Comparison of ENCODE assay signal across 9 cellular contexts in genomic region chr2:108184421-108184820, GRCh38. TPM values are rescaled to one million over a fixed set of nuclear protein-coding genes. Genes with fewer than 3 reads are reported as not detected.
DNase-seq lines count a peak whose midpoint lies in the region; ATAC-seq and TF ChIP-seq lines count a peak whose summit lies in the region.
"Had no signal": no experiment of that assay in that cellular context is flagged by ENCODE, and none has a peak within 500 bp of the region (broad histone marks: within the 10 kb centered on the region; RNA-seq: fewer than 3 reads in every experiment).

No MANE protein-coding gene starts in this region.

- no peak overlapping the region for H3K4me3 Mint-ChIP-seq in activated naive CD4-positive, alpha-beta T cell treated with anti-CD3 and anti-CD28 coated beads for 36 hours
- no peak overlapping the region for H3K4me3 Mint-ChIP-seq in chondrocyte (ENCODE audit: unreplicated experiment)

- no peak overlapping the region for H3K27ac ChIP-seq in thyroid gland

- H3K36me3 Mint-ChIP-seq in activated naive CD4-positive, alpha-beta T cell treated with anti-CD3 and anti-CD28 coated beads for 36 hours (ENCODE audit: low read depth) = no peaks in the 10 kb centered on the region
- no peaks in the 10 kb centered on the region for H3K36me3 Mint-ChIP-seq in chondrocyte (ENCODE audit: low read depth)

- no peaks in the 10 kb centered on the region for H3K4me1 ChIP-seq in thyroid gland

- H3K36me3 ChIP-seq in thyroid gland = no peaks in the 10 kb centered on the region

- intact Hi-C loops in activated naive CD4-positive, alpha-beta T cell treated with anti-CD3 and anti-CD28 coated beads for 36 hours (cut with micrococcal nuclease) = loop anchor here (5.0 kb wide), 1 partner anchor 247 kb away; no protein-coding TSS in a partner anchor
- intact Hi-C loops in thyroid gland (cut with DNase I) (no loop called here), lower leg skin (cut with DNase I; ENCODE audit: low total_unique reads) (no loop called here)

- H3K4me3 ChIP-seq in thyroid gland (replicated peaks in 1 of 3) = no peak overlapping the region
- no peak overlapping the region for H3K4me3 ChIP-seq in lower leg skin (ENCODE audit: low read depth, poor library complexity, severe bottlenecking)

- H3K27ac Mint-ChIP-seq in activated naive CD4-positive, alpha-beta T cell treated with anti-CD3 and anti-CD28 coated beads for 36 hours = no peak overlapping the region
- H3K27ac Mint-ChIP-seq in chondrocyte (ENCODE audit: unreplicated experiment) = no peak overlapping the region

- TF ChIP-seq CTCF in chondrocyte (IDR thresholded peaks at IDR 0.05) (peak; percentile 73), thyroid gland (IDR thresholded peaks at IDR 0.05) (peak in 4 of 6 experiments; percentile 10 to 42 (median 31)), lower leg skin (IDR thresholded peaks at IDR 0.05) (no peak), omental fat pad (IDR thresholded peaks at IDR 0.05) (no peak)

- TF ChIP-seq POLR2A in thyroid gland (IDR thresholded peaks at IDR 0.05) (no peak), lower leg skin (IDR thresholded peaks at IDR 0.05) (no peak)

- DNase-seq in activated naive CD4-positive, alpha-beta T cell treated with anti-CD3 and anti-CD28 coated beads for 36 hours = peak; percentile 6
- no peak for DNase-seq in activated naive CD4-positive, alpha-beta T cell treated with anti-CD3 and anti-CD28 coated beads, Interleukin-2, amount 50 U/mL, for 16 hours
- peak; percentile 36 for DNase-seq in M059J (ENCODE audit: low read depth)
- DNase-seq in chondrocyte (ENCODE audit: low spot score) = no peak
- DNase-seq in thyroid gland = peak in 1 of 2 donors; percentile 4
- no peak for DNase-seq in lower leg skin (ENCODE audit: low spot score in 2 of 2)
- DNase-seq in activated effector memory CD4-positive, alpha-beta T cell treated with Interleukin-2 at 50 U/mL for 16 hours = no peak
- no peak for DNase-seq in omental fat pad (ENCODE audit: low spot score)

- H3K4me1 Mint-ChIP-seq in activated naive CD4-positive, alpha-beta T cell treated with anti-CD3 and anti-CD28 coated beads for 36 hours (ENCODE audit: low read depth) = no peaks in the 10 kb centered on the region
- H3K4me1 Mint-ChIP-seq in chondrocyte (ENCODE audit: low read depth) = peaks cover 2% of the 10 kb centered on the region

- no peaks in the 10 kb centered on the region for H3K27me3 ChIP-seq in thyroid gland

- CTCF ChIA-PET in activated naive CD4-positive, alpha-beta T cell treated with anti-CD3 and anti-CD28 coated beads for 36 hours (lab: Charles Lee) = interaction anchor here (0.7 to 0.9 kb wide), 3 partner anchors 10 to 450 kb away, joined by 3 read pairs; no protein-coding TSS in a partner anchor

- 42 to 49% methylated on average over 2 of the region's 2 CpGs for WGBS in thyroid gland, 2 donors
- WGBS in lower leg skin, 2 donors = 37 to 42% methylated on average over 2 of the region's 2 CpGs

- H3K9me3 Mint-ChIP-seq in activated naive CD4-positive, alpha-beta T cell treated with anti-CD3 and anti-CD28 coated beads for 36 hours = no peaks in the 10 kb centered on the region
- H3K9me3 Mint-ChIP-seq in chondrocyte (ENCODE audit: low read depth) = no peaks in the 10 kb centered on the region

- ATAC-seq in omental fat pad (ENCODE audit: low FRiP score) = no peak

- H3K9me3 ChIP-seq in thyroid gland = no peaks in the 10 kb centered on the region

- peaks cover 3% of the 10 kb centered on the region for H3K27me3 Mint-ChIP-seq in activated naive CD4-positive, alpha-beta T cell treated with anti-CD3 and anti-CD28 coated beads for 36 hours (ENCODE audit: low read depth)
- peaks cover 19% of the 10 kb centered on the region for H3K27me3 Mint-ChIP-seq in chondrocyte (ENCODE audit: low read depth)

RNA-seq across cellular contexts. Expression of gene SULT1C3, which starts 55.3 kb away (rescaled TPM):
- not detected for total RNA-seq in activated naive CD4-positive, alpha-beta T cell treated with anti-CD3 and anti-CD28 coated beads for 36 hours
- total RNA-seq in M059J (2014; rRNA removed; shearing (Covaris generic)) = not detected in 2 replicates
- total RNA-seq in chondrocyte = not detected in 3 replicates
- total RNA-seq in thyroid gland = not detected
- total RNA-seq in lower leg skin = not detected
- total RNA-seq in omental fat pad = not detected
- total RNA-seq: skeletal muscle tissue had no signal

Comparison
In these comparisons a context has a peak if more than half of its experiments do, and no peak if none do; other contexts are left out.
1. DNase-seq: peak in activated naive CD4-positive, alpha-beta T cell treated with anti-CD3 and anti-CD28 coated beads for 36 hours (single experiment) and M059J (single experiment); none in activated naive CD4-positive, alpha-beta T cell treated with anti-CD3 and anti-CD28 coated beads, Interleukin-2, amount 50 U/mL, for 16 hours (single experiment), chondrocyte (single experiment), lower leg skin (0 of 2), activated effector memory CD4-positive, alpha-beta T cell treated with Interleukin-2 at 50 U/mL for 16 hours (single experiment) and omental fat pad (single experiment).
2. CTCF ChIP-seq: peak in chondrocyte (single experiment) and thyroid gland (4 of 6); none in lower leg skin (0 of 3) and omental fat pad (0 of 3).